ENCODE assay signal across 20 cellular contexts in the genomic region with DNA sequence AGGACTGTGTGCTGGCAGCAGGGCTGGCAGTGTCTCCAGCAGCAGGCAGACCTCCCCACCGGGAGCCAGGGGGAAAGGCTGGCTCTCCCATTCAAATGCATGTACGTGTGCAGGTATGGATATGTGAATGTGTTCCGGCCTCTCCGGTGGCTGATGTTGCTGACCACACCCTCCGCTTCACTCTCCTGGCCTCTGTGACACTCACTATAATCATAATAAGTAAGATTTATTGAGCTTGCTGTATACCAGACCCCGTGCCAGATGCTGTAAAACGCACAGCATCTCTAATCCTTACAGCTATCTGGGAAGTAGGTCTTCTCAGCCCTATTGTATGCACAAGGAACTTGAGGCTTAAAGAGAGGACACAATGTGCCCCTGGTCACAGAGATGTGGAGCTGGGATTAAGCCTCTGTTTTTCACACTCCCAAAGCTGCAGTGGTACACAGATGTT. TPM values are rescaled to one million over a fixed set of nuclear protein-coding genes. Genes with fewer than 3 reads are reported as not detected.
DNase-seq lines count a peak whose midpoint lies in the region; ATAC-seq and TF ChIP-seq lines count a peak whose summit lies in the region.
"Had no signal": no experiment of that assay in that cellular context is flagged by ENCODE, and none has a peak within 500 bp of the region (broad histone marks: within the 10 kb centered on the region; RNA-seq: fewer than 3 reads in every experiment).

No MANE protein-coding gene starts in this region.

- BruUV-seq in MCF 10A (replicated peaks; lab: Mats Ljungman, UMichigan), result no TSS peak

- no peaks in the 10 kb centered on the region for H3K9me3 ChIP-seq in hepatocyte (ENCODE audit: low read depth)
- H3K9me3 ChIP-seq: pancreas had no signal

- H4K20me1 ChIP-seq in hepatocyte (ENCODE audit: insufficient read depth, poor library complexity, severe bottlenecking), result no peaks in the 10 kb centered on the region

- no peaks in the 10 kb centered on the region for H3K79me2 ChIP-seq in hepatocyte

- no peak overlapping the region for H3K4me3 Mint-ChIP-seq in MCF 10A (ENCODE audit: unreplicated experiment)
- H3K4me3 Mint-ChIP-seq: activated CD4-positive, alpha-beta memory T cell treated with anti-CD3 and anti-CD28 coated beads, Interleukin-2, amount 10 ng/mL, durations not matched to agents 7 days and 5 days; activated naive CD8-positive, alpha-beta T cell; activated T-cell treated with anti-CD3 and anti-CD28 coated beads, Interleukin-2, amount 50 U/mL, for 24 hours; WTC11 had no signal

- peak; percentile 8 for DNase-seq in NCI-H2227 treated with DMSO at 0.1 percent for 48 hours (lab: John Stamatoyannopoulos, UW)
- DNase-seq in MCF 10A (ENCODE audit: unreplicated experiment), result no peak
- DNase-seq in hepatocyte (ENCODE audit: low spot score), result no peak
- DNase-seq in retina, result peak; percentile 33
- DNase-seq in NCI-H2107 (lab: John Stamatoyannopoulos, UW), result no peak
- no peak for DNase-seq in D341Med (ENCODE audit: low spot score)
- no peak for DNase-seq in Right ventricle myocardium superior
- DNase-seq: activated CD4-positive, alpha-beta memory T cell treated with anti-CD3 and anti-CD28 coated beads, Interleukin-2, amount 10 ng/mL, durations not matched to agents 7 days and 5 days; activated T-cell treated with anti-CD3 and anti-CD28 coated beads, Interleukin-2, amount 50 U/mL, for 24 hours; brain microvascular endothelial cell; KG1; left cardiac atrium; NCI-H1105; NCI-H774; pancreas; RPMI8226 had no signal

- TF ChIP-seq CTCF in MCF 10A (IDR thresholded peaks at IDR 0.05; ENCODE audit: unreplicated experiment) (no peak), hepatocyte (IDR thresholded peaks at IDR 0.05; ENCODE audit: poor library complexity) (no peak)

- H3K27ac Mint-ChIP-seq in MCF 10A (ENCODE audit: low read depth, unreplicated experiment), result peak overlapping the region; percentile 68
- H3K27ac Mint-ChIP-seq: activated CD4-positive, alpha-beta memory T cell treated with anti-CD3 and anti-CD28 coated beads, Interleukin-2, amount 10 ng/mL, durations not matched to agents 7 days and 5 days; activated naive CD8-positive, alpha-beta T cell; activated T-cell treated with anti-CD3 and anti-CD28 coated beads, Interleukin-2, amount 50 U/mL, for 24 hours had no signal

- no peaks in the 10 kb centered on the region for H3K27me3 Mint-ChIP-seq in MCF 10A (ENCODE audit: insufficient read depth, unreplicated experiment)
- H3K27me3 Mint-ChIP-seq: activated CD4-positive, alpha-beta memory T cell treated with anti-CD3 and anti-CD28 coated beads, Interleukin-2, amount 10 ng/mL, durations not matched to agents 7 days and 5 days; activated naive CD8-positive, alpha-beta T cell; activated T-cell treated with anti-CD3 and anti-CD28 coated beads, Interleukin-2, amount 50 U/mL, for 24 hours had no signal

- H3K4me1 Mint-ChIP-seq in MCF 10A (ENCODE audit: insufficient read depth, unreplicated experiment), result peaks cover 24% of the 10 kb centered on the region
- H3K4me1 Mint-ChIP-seq: activated CD4-positive, alpha-beta memory T cell treated with anti-CD3 and anti-CD28 coated beads, Interleukin-2, amount 10 ng/mL, durations not matched to agents 7 days and 5 days had no signal

- ATAC-seq in HG03378 (IDR thresholded peaks at IDR 0.05; ENCODE audit: unreplicated experiment) (no peak), Right ventricle myocardium superior (ENCODE audit: poor library complexity) (no peak)
- ATAC-seq: pancreas had no signal

- no peaks in the 10 kb centered on the region for H3K36me3 ChIP-seq in hepatocyte (replicated peaks; ENCODE audit: insufficient read depth, low read depth)
- H3K36me3 ChIP-seq: brain microvascular endothelial cell, pancreas had no signal

- H3K9me3 Mint-ChIP-seq in MCF 10A (ENCODE audit: unreplicated experiment), result no peaks in the 10 kb centered on the region
- H3K9me3 Mint-ChIP-seq: activated CD4-positive, alpha-beta memory T cell treated with anti-CD3 and anti-CD28 coated beads, Interleukin-2, amount 10 ng/mL, durations not matched to agents 7 days and 5 days; activated T-cell treated with anti-CD3 and anti-CD28 coated beads, Interleukin-2, amount 50 U/mL, for 24 hours; WTC11 had no signal

- H3K27me3 ChIP-seq in hepatocyte, result no peaks in the 10 kb centered on the region
- H3K27me3 ChIP-seq: brain microvascular endothelial cell, pancreas had no signal

- H3K27ac ChIP-seq in hepatocyte, result peak overlapping the region; percentile 90
- H3K27ac ChIP-seq: brain microvascular endothelial cell, HL-60, pancreas had no signal

- no peak overlapping the region for H2AFZ ChIP-seq in hepatocyte

- peaks cover 16% of the 10 kb centered on the region for H3K4me1 ChIP-seq in hepatocyte (ENCODE audit: insufficient read depth)
- H3K4me1 ChIP-seq: pancreas had no signal

- H3K9me2 ChIP-seq in hepatocyte (replicated peaks; ENCODE audit: insufficient read depth), result no peaks in the 10 kb centered on the region

- CTCF ChIA-PET in MCF 10A (lab: Yijun Ruan, JAX), result interaction anchor here (0.6 to 5.1 kb wide), 6 partner anchors 8 to 149 kb away, joined by 3 to 39 read pairs (median 4); a partner anchor contains a TSS

- POLR2A ChIA-PET in MCF 10A (lab: Yijun Ruan, JAX), result interaction anchor here (0.6 to 2.1 kb wide), 8 partner anchors 13 to 1380 kb away, joined by 3 to 13 read pairs (median 4); a partner anchor contains a TSS

- H3K4me3 ChIP-seq in hepatocyte, result no peak overlapping the region
- H3K4me3 ChIP-seq: pancreas had no signal

- no peaks in the 10 kb centered on the region for H3K36me3 Mint-ChIP-seq in MCF 10A (ENCODE audit: insufficient read depth, unreplicated experiment)
- H3K36me3 Mint-ChIP-seq: activated naive CD8-positive, alpha-beta T cell; WTC11 had no signal

- WGBS in hepatocyte (ENCODE audit: low lambda C conversion rate, missing lambda C conversion rate), result 53% methylated on average over 7 of the region's 7 CpGs

- peak overlapping the region; percentile 20 for H3K4me2 ChIP-seq in hepatocyte

- intact Hi-C loops in MCF 10A (cut with micrococcal nuclease), result no loop called here
- intact Hi-C loops in Right ventricle myocardium superior (cut with DNase I), result no loop called here

RNA-seq across cellular contexts. Expression of a gene that starts 20.5 kb away (rescaled TPM):
- total RNA-seq in MCF 10A (2022) (1.9 TPM in 2 replicates), hepatocyte (0.80 TPM in 1 of 2 replicates, not detected in the other), Right ventricle myocardium superior (not detected)
- polyA plus RNA-seq in hepatocyte, result 2.1 and 3.2 TPM in 2 replicates

RNA-seq across cellular contexts. Expression of a gene that starts 33.7 kb away (rescaled TPM):
- total RNA-seq in MCF 10A (2022), result 23.9 and 31.4 TPM in 2 replicates
- 20.6 and 21.7 TPM in 2 replicates for total RNA-seq in hepatocyte
- 25.4 and 30.7 TPM in 2 replicates for polyA plus RNA-seq in hepatocyte
- 58.8 TPM for total RNA-seq in Right ventricle myocardium superior

RNA-seq across cellular contexts. Expression of a gene that starts 56.7 kb away (rescaled TPM):
- total RNA-seq in MCF 10A (2022) (27.9 and 38.9 TPM in 2 replicates), hepatocyte (18.6 and 31.5 TPM in 2 replicates), Right ventricle myocardium superior (16.2 TPM)
- 20.2 and 21.5 TPM in 2 replicates for polyA plus RNA-seq in hepatocyte

Comparison
In these comparisons a context has a peak if more than half of its experiments do, and no peak if none do; other contexts are left out.
1. DNase-seq: peak in NCI-H2227 treated with DMSO at 0.1 percent for 48 hours (single experiment) and retina (single experiment); none in MCF 10A (single experiment), hepatocyte (single experiment), NCI-H2107 (single experiment), D341Med (single experiment) and Right ventricle myocardium superior (single experiment).